8 cellular contexts compared by ENCODE assay signal in the genomic region with DNA sequence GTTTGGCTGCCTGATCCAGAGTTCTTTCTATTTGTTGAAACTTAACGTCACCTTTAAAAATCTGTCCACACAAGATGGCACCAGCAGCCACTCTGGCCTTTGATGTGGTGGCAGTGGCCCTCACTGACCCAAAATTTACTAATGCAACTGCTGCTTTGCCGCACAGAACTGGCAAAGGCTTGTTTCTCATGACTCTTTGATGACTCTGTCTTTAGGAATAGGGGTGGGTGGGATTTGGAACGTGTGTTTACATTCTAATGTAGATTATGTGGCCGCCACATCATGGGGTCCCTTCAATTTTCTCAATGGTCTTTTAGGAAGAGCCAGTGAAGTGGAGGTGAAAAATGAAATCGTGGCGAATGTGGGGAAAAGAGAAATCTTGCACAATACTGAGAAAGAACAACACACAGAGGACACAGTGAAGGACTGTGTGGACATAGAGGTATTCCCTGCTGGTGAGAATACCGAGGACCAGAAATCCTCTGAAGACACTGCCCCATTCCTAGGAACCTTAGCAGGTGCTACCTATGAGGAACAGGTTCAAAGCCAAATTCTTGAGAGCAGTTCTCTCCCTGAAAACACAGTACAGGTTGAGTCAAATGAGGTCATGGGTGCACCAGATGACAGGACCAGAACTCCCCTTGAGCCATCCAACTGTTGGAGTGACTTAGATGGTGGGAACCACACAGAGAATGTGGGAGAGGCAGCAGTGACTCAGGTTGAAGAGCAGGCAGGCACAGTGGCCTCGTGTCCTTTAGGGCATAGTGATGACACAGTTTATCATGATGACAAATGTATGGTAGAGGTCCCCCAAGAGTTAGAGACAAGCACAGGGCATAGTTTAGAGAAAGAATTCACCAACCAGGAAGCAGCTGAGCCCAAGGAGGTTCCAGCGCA. TPM values are rescaled to one million over a fixed set of nuclear protein-coding genes. Genes with fewer than 3 reads are reported as not detected.
DNase-seq lines count a peak whose midpoint lies in the region; ATAC-seq, FAIRE-seq and TF ChIP-seq lines count a peak whose summit lies in the region.
"Not testable (repeated sequence)": the region's sequence is repeated elsewhere in the genome, so short reads cannot be mapped to it uniquely, and the experiment has no call there.

No MANE protein-coding gene starts in this region.

- not testable (repeated sequence) for H3K4me3 Mint-ChIP-seq in CD14-positive monocyte; activated T-helper 2 cell treated with anti-CD3 and anti-CD28 coated beads, Interferon-gamma antibody, Interleukin-2, Interleukin-4, amounts not matched to agents 10 μg/mL and 5 μg/mL and 100 μg/mL, durations not matched to agents 14 hours and 24 hours and 36 hours (ENCODE audit: low read depth); naive thymus-derived CD8-positive, alpha-beta T cell; stimulated activated naive CD8-positive, alpha-beta T cell treated with anti-CD3 and anti-CD28 coated beads, Interleukin-15, amount 100 ng/mL, for 72 hours
- peak overlapping the region; percentile 57 for H3K4me3 Mint-ChIP-seq in T-helper 17 cell

- FAIRE-seq in GM12891 (lab: Jason Lieb, UNC) (peak; percentile 48), K562 (lab: Jason Lieb, UNC) (peak; percentile 86)

- not testable (repeated sequence) for BruUV-seq in K562 (replicated peaks; lab: Mats Ljungman, UMichigan)

- not testable (repeated sequence) for H3K9ac ChIP-seq in K562 (ENCODE audit: insufficient read depth in 1 of 2, low read depth in 2 of 2, low read length in 2 of 2)

- not testable (repeated sequence) for H3K4me1 Mint-ChIP-seq in CD14-positive monocyte; activated T-helper 2 cell treated with anti-CD3 and anti-CD28 coated beads, Interferon-gamma antibody, Interleukin-2, Interleukin-4, amounts not matched to agents 10 μg/mL and 5 μg/mL and 100 μg/mL, durations not matched to agents 14 hours and 24 hours and 36 hours (ENCODE audit: low read depth); naive thymus-derived CD8-positive, alpha-beta T cell; stimulated activated naive CD8-positive, alpha-beta T cell treated with anti-CD3 and anti-CD28 coated beads, Interleukin-15, amount 100 ng/mL, for 72 hours
- peaks cover 16% of the 10 kb centered on the region for H3K4me1 Mint-ChIP-seq in T-helper 17 cell

- peak overlapping the region in 5 of 7 donors; percentile 7 to 65 (median 26) for H3K27ac Mint-ChIP-seq in CD14-positive monocyte
- H3K27ac Mint-ChIP-seq in T-helper 17 cell = peak overlapping the region; percentile 82
- H3K27ac Mint-ChIP-seq in activated T-helper 2 cell treated with anti-CD3 and anti-CD28 coated beads, Interferon-gamma antibody, Interleukin-2, Interleukin-4, amounts not matched to agents 10 μg/mL and 5 μg/mL and 100 μg/mL, durations not matched to agents 14 hours and 24 hours and 36 hours = peak overlapping the region; percentile 72
- peak overlapping the region in 6 of 10 donors; percentile 6 to 80 (median 28) for H3K27ac Mint-ChIP-seq in naive thymus-derived CD8-positive, alpha-beta T cell
- H3K27ac Mint-ChIP-seq in stimulated activated naive CD8-positive, alpha-beta T cell treated with anti-CD3 and anti-CD28 coated beads, Interleukin-15, amount 100 ng/mL, for 72 hours = peak overlapping the region; percentile 9 to 21

- H3K4me2 ChIP-seq in K562 (ENCODE audit: insufficient read depth, low read length) = not testable (repeated sequence)

- H3K9me3 ChIP-seq in T-helper 17 cell (ENCODE audit: control insufficient read depth, low read length, poor library complexity, severe bottlenecking); K562 (replicated peaks; ENCODE audit: control insufficient read depth, insufficient read depth, low read depth, low read length): not testable (repeated sequence)

- not testable (repeated sequence) for H3K9me3 Mint-ChIP-seq in CD14-positive monocyte; activated T-helper 2 cell treated with anti-CD3 and anti-CD28 coated beads, Interferon-gamma antibody, Interleukin-2, Interleukin-4, amounts not matched to agents 10 μg/mL and 5 μg/mL and 100 μg/mL, durations not matched to agents 14 hours and 24 hours and 36 hours; naive thymus-derived CD8-positive, alpha-beta T cell; stimulated activated naive CD8-positive, alpha-beta T cell treated with anti-CD3 and anti-CD28 coated beads, Interleukin-15, amount 100 ng/mL, for 72 hours

- not testable (repeated sequence) for DNase-seq in CD14-positive monocyte (ENCODE audit: low spot score); GM12891 (ENCODE audit: insufficient read length, low spot score); T-helper 17 cell; activated T-helper 2 cell treated with anti-CD3 and anti-CD28 coated beads, Interferon-gamma antibody, Interleukin-2, Interleukin-4, amounts not matched to agents 10 μg/mL and 5 μg/mL and 100 μg/mL, durations not matched to agents 14 hours and 24 hours and 36 hours (ENCODE audit: low spot score); K562 (ENCODE audit: extremely low read depth in 1 of 4, low spot score in 3 of 4); naive thymus-derived CD8-positive, alpha-beta T cell; stimulated activated naive CD8-positive, alpha-beta T cell treated with anti-CD3 and anti-CD28 coated beads, Interleukin-15, amount 100 ng/mL, for 72 hours
- peak; percentile 67 for DNase-seq in fibroblast of peridontal ligament (ENCODE audit: extremely low read depth)

- H3K9me1 ChIP-seq in K562 (ENCODE audit: control insufficient read depth, insufficient read depth, low read length) = not testable (repeated sequence)

- intact Hi-C loops in CD14-positive monocyte (cut with micrococcal nuclease); activated T-helper 2 cell treated with anti-CD3 and anti-CD28 coated beads, Interferon-gamma antibody, Interleukin-2, Interleukin-4, amounts not matched to agents 10 μg/mL and 5 μg/mL and 100 μg/mL, durations not matched to agents 14 hours and 24 hours and 36 hours (cut with micrococcal nuclease); K562 (cut with micrococcal nuclease): not testable (repeated sequence)

- H3K4me1 ChIP-seq in K562 (replicated peaks in 1 of 2; ENCODE audit: control insufficient read depth in 2 of 2, insufficient read depth in 2 of 2, low read length in 2 of 2) = not testable (repeated sequence)

- not testable (repeated sequence) for TF ChIP-seq EP300 in K562 (IDR thresholded peaks at IDR 0.05; ENCODE audit: low read length)

- H3K36me3 ChIP-seq in K562 (ENCODE audit: control insufficient read depth, insufficient read depth, low read length) = peaks cover 22% of the 10 kb centered on the region; the same call in 2 of the 3 replicates

- not testable (repeated sequence) for H4K20me1 ChIP-seq in K562 (replicated peaks; ENCODE audit: control insufficient read depth, insufficient read depth, low read length)

- 75% methylated on average over 8 of the region's 9 CpGs for WGBS in K562 (ENCODE audit: insufficient coverage, low coverage, missing lambda C conversion rate)

- H3K36me3 Mint-ChIP-seq in CD14-positive monocyte (peaks cover 77 to 90% of the 10 kb centered on the region in 2 donors), T-helper 17 cell (ENCODE audit: low read depth) (peaks cover 16% of the 10 kb centered on the region)
- peaks cover 67% of the 10 kb centered on the region for H3K36me3 Mint-ChIP-seq in activated T-helper 2 cell treated with anti-CD3 and anti-CD28 coated beads, Interferon-gamma antibody, Interleukin-2, Interleukin-4, amounts not matched to agents 10 μg/mL and 5 μg/mL and 100 μg/mL, durations not matched to agents 14 hours and 24 hours and 36 hours (ENCODE audit: low read depth)
- peaks cover 5 to 85% (median 22%) of the 10 kb centered on the region in 3 donors for H3K36me3 Mint-ChIP-seq in naive thymus-derived CD8-positive, alpha-beta T cell

- CTCF ChIA-PET in K562 (lab: Yijun Ruan, JAX; ENCODE audit: low intra/inter-chr PET ratio) = not testable (repeated sequence)

- TF ChIP-seq RAD21 in K562 (CRISPR knock-in tag; conservative IDR thresholded peaks at IDR 0.05 in 1 of 2, IDR thresholded peaks at IDR 0.05 in 1 of 2) = not testable (repeated sequence)

- not testable (repeated sequence) for H3K27me3 ChIP-seq in K562 (ENCODE audit: control insufficient read depth in 2 of 2, insufficient read depth in 2 of 2, low read length in 2 of 2)

- POLR2A ChIA-PET in K562 (lab: Yijun Ruan, JAX) = interaction anchor here (0.6 to 0.7 kb wide), 2 partner anchors 14 to 24 kb away, joined by 3 read pairs; no protein-coding TSS in a partner anchor
- POLR2A ChIA-PET in naive thymus-derived CD8-positive, alpha-beta T cell (lab: Charles Lee) = not testable (repeated sequence)

- not testable (repeated sequence) for H3K27ac ChIP-seq in K562 (ENCODE audit: extremely low read depth, low read depth, low read length)

- not testable (repeated sequence) for H2AFZ ChIP-seq in K562 (ENCODE audit: low read depth, low read length)

- in situ Hi-C loops in K562 (cut with MboI) = not testable (repeated sequence)

- not testable (repeated sequence) for H3K79me2 ChIP-seq in K562 (ENCODE audit: control insufficient read depth, insufficient read depth, low read length)

- not testable (repeated sequence) for TF ChIP-seq POLR2A in GM12891 (IDR thresholded peaks at IDR 0.05; ENCODE audit: low read depth, low read length); K562 (conservative IDR thresholded peaks at IDR 0.05)

- TF ChIP-seq CTCF in CD14-positive monocyte (IDR thresholded peaks at IDR 0.05); K562 (IDR thresholded peaks at IDR 0.05 in 2 of 3, conservative IDR thresholded peaks at IDR 0.05 in 1 of 3; ENCODE audit: insufficient read depth in 2 of 3, low read depth in 1 of 3, low read length in 3 of 3): not testable (repeated sequence)

- not testable (repeated sequence) for H3K27me3 Mint-ChIP-seq in CD14-positive monocyte (ENCODE audit: low read depth in 3 of 3); T-helper 17 cell; activated T-helper 2 cell treated with anti-CD3 and anti-CD28 coated beads, Interferon-gamma antibody, Interleukin-2, Interleukin-4, amounts not matched to agents 10 μg/mL and 5 μg/mL and 100 μg/mL, durations not matched to agents 14 hours and 24 hours and 36 hours (ENCODE audit: low read depth); naive thymus-derived CD8-positive, alpha-beta T cell; stimulated activated naive CD8-positive, alpha-beta T cell treated with anti-CD3 and anti-CD28 coated beads, Interleukin-15, amount 100 ng/mL, for 72 hours

- not testable (repeated sequence) for ATAC-seq in T-helper 17 cell; K562; naive thymus-derived CD8-positive, alpha-beta T cell
- peak; percentile 35 for ATAC-seq in stimulated activated naive CD8-positive, alpha-beta T cell treated with anti-CD3 and anti-CD28 coated beads, Interleukin-15, amount 100 ng/mL, for 72 hours

- not testable (repeated sequence) for H3K4me3 ChIP-seq in K562

RNA-seq across cellular contexts. Expression of a gene that starts 36.0 kb away (rescaled TPM):
- polyA plus RNA-seq in CD14-positive monocyte (under 1 TPM in 1 of 2 donors, not detected in 1; 0.07 TPM), K562 (2011; rRNA removed) (0.13 and 0.31 TPM in 2 replicates), K562 (2014; fragmentation: Illumina TruSeq; extraction: Trizol) (0.11 and 0.18 TPM in 2 replicates), K562 (2014; fragmentation: Nextera tagmentation; extraction: Ambion mirVana) (under 1 TPM; 0.04 to 0.07 TPM), K562 (2014; rRNA removed) (0.20 and 0.25 TPM in 2 replicates)
- polyA plus RNA-seq in GM12891 (2012; ENCODE audit: low read depth, missing spikeins) = 0.24 TPM
- total RNA-seq in T-helper 17 cell (1 to 10 TPM; 2.2 to 4.0 TPM), K562 (2014; rRNA removed) (0.09 and 0.12 TPM in 2 replicates), K562 (2014; rRNA removed; fragmentation: Illumina TruSeq; extraction: Trizol) (0.13 and 0.15 TPM in 2 replicates), K562 (2015; rRNA removed; fragmentation: Illumina TruSeq; extraction: Trizol) (0.18 and 0.19 TPM in 2 replicates), K562 (2021) (0.04 and 0.07 TPM in 2 replicates)
- 0.92 and 1.0 TPM in 2 replicates for total RNA-seq in activated T-helper 2 cell treated with anti-CD3 and anti-CD28 coated beads, Interferon-gamma antibody, Interleukin-2, Interleukin-4, amounts not matched to agents 10 μg/mL and 5 μg/mL and 100 μg/mL, durations not matched to agents 14 hours and 24 hours and 36 hours
- total RNA-seq in K562 (2011; cell fraction: chromatin; rRNA removed; ENCODE audit: low replicate concordance) = 0.16 and 0.39 TPM in 2 replicates
- total RNA-seq in K562 (2011; cell fraction: nucleolus; rRNA removed) = 0.26 TPM in 1 of 2 replicates, not detected in the other
- 0.15 and 0.46 TPM in 2 replicates for total RNA-seq in K562 (2011; cell fraction: nucleoplasm; rRNA removed)
- 0.01 and 0.03 TPM in 2 replicates for polyA plus RNA-seq in K562 (2011; cell fraction: cytosol; rRNA removed)
- polyA plus RNA-seq in K562 (2011; cell fraction: nucleus; rRNA removed) = 0.23 and 0.37 TPM in 2 replicates
- polyA plus RNA-seq in K562 (2012) = 0.08 and 0.09 TPM in 2 replicates
- 0.14 and 0.30 TPM in 2 replicates for polyA minus RNA-seq in K562 (2011; rRNA and poly(A)+ RNA removed)
- not detected in 2 replicates for polyA minus RNA-seq in K562 (2011; cell fraction: cytosol; rRNA and poly(A)+ RNA removed)
- 0.13 and 0.44 TPM in 2 replicates for polyA minus RNA-seq in K562 (2011; cell fraction: nucleus; rRNA and poly(A)+ RNA removed)
- total RNA-seq in naive thymus-derived CD8-positive, alpha-beta T cell = 1 to 10 TPM in 1 of 2 experiments, under 1 TPM in 1; 0.91 to 1.0 TPM
- polyA plus RNA-seq in naive thymus-derived CD8-positive, alpha-beta T cell = under 1 TPM in 1 of 3 donors, not detected in 2; 0.80 TPM

Comparison
In these comparisons a context has a peak if more than half of its experiments do, and no peak if none do; other contexts are left out.
1. H3K27ac Mint-ChIP-seq: peak in every context shown above with its lines; median percentile 82 in T-helper 17 cell; 72 in activated T-helper 2 cell treated with anti-CD3 and anti-CD28 coated beads, Interferon-gamma antibody, Interleukin-2, Interleukin-4, amounts not matched to agents 10 μg/mL and 5 μg/mL and 100 μg/mL, durations not matched to agents 14 hours and 24 hours and 36 hours; 28 in naive thymus-derived CD8-positive, alpha-beta T cell; 26 in CD14-positive monocyte; 15 in stimulated activated naive CD8-positive, alpha-beta T cell treated with anti-CD3 and anti-CD28 coated beads, Interleukin-15, amount 100 ng/mL, for 72 hours.